ENCODE assay signal across 8 cellular contexts in the genomic region with DNA sequence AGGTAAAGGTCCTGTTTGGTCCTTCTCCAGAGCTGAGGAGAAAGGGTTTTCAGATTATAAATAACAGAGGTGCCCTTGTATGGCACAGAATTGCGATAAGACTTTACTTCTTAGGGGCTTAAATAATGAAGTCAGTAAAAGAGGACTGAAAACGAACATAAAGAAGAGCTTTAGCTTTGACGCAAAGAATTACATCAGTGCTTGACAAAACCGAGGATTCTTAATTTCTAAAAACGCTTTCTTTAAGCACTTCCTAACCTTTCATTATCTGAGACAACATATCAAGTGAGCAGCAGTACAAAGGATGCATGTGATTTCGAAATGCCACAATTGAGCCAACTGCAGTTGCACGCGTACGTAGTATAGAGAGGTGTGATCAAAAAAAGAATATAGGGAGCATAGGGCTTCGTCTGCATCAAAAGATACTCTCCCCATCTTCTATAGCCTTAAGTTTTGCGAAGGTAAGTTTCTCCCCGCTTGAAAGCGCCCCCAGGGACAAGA. TPM values are rescaled to one million over a fixed set of nuclear protein-coding genes. Genes with fewer than 3 reads are reported as not detected.
DNase-seq lines count a peak whose midpoint lies in the region; ATAC-seq, FAIRE-seq and TF ChIP-seq lines count a peak whose summit lies in the region.

No MANE protein-coding gene starts in this region.

- peaks cover 7% of the 10 kb centered on the region for H3K9me3 ChIP-seq in suprapubic skin

- TF ChIP-seq POLR2A in suprapubic skin (IDR thresholded peaks at IDR 0.05), result no peak

- H3K4me3 ChIP-seq in suprapubic skin, result peak overlapping the region; percentile 97

- H3K36me3 Mint-ChIP-seq in activated naive CD4-positive, alpha-beta T cell treated with anti-CD3 and anti-CD28 coated beads, Interleukin-2, amount 50 U/mL, for 24 hours, result peaks cover 9% of the 10 kb centered on the region
- H3K36me3 Mint-ChIP-seq in activated T-helper 2 cell treated with anti-CD3 and anti-CD28 coated beads, Interferon-gamma antibody, Interleukin-2, Interleukin-4, amounts not matched to agents 10 μg/mL and 5 μg/mL and 100 μg/mL, durations not matched to agents 14 hours and 24 hours and 36 hours (ENCODE audit: low read depth), result peaks cover 20% of the 10 kb centered on the region

- H3K27ac Mint-ChIP-seq in activated naive CD4-positive, alpha-beta T cell treated with anti-CD3 and anti-CD28 coated beads, Interleukin-2, amount 50 U/mL, for 24 hours, result peak overlapping the region; percentile 96
- peak overlapping the region; percentile 93 for H3K27ac Mint-ChIP-seq in activated T-helper 2 cell treated with anti-CD3 and anti-CD28 coated beads, Interferon-gamma antibody, Interleukin-2, Interleukin-4, amounts not matched to agents 10 μg/mL and 5 μg/mL and 100 μg/mL, durations not matched to agents 14 hours and 24 hours and 36 hours

- ATAC-seq in GM21737 (IDR thresholded peaks at IDR 0.05; ENCODE audit: unreplicated experiment), result no peak

- peak; percentile 41 for FAIRE-seq in islet of Langerhans (lab: Jason Lieb, UNC)

- peaks cover 29% of the 10 kb centered on the region for H3K4me1 ChIP-seq in suprapubic skin

- no peaks in the 10 kb centered on the region for H3K9me3 Mint-ChIP-seq in activated naive CD4-positive, alpha-beta T cell treated with anti-CD3 and anti-CD28 coated beads, Interleukin-2, amount 50 U/mL, for 24 hours
- H3K9me3 Mint-ChIP-seq in activated T-helper 2 cell treated with anti-CD3 and anti-CD28 coated beads, Interferon-gamma antibody, Interleukin-2, Interleukin-4, amounts not matched to agents 10 μg/mL and 5 μg/mL and 100 μg/mL, durations not matched to agents 14 hours and 24 hours and 36 hours, result peaks cover 3% of the 10 kb centered on the region

- DNase-seq in activated naive CD4-positive, alpha-beta T cell (lab: John Stamatoyannopoulos, UW), result no peak
- DNase-seq in activated T-helper 2 cell treated with anti-CD3 and anti-CD28 coated beads, Interferon-gamma antibody, Interleukin-2, Interleukin-4, amounts not matched to agents 10 μg/mL and 5 μg/mL and 100 μg/mL, durations not matched to agents 14 hours and 24 hours and 36 hours (ENCODE audit: low spot score), result no peak
- no peak for DNase-seq in suprapubic skin (ENCODE audit: low spot score in 2 of 2)
- no peak for DNase-seq in mesenteric fat pad (ENCODE audit: low spot score)
- no peak for DNase-seq in HK-2 (ENCODE audit: unreplicated experiment)

- no peak for TF ChIP-seq CTCF in suprapubic skin (IDR thresholded peaks at IDR 0.05)

- no peak for TF ChIP-seq EP300 in suprapubic skin (IDR thresholded peaks at IDR 0.05)

- peak overlapping the region; percentile 89 for H3K4me3 Mint-ChIP-seq in activated naive CD4-positive, alpha-beta T cell treated with anti-CD3 and anti-CD28 coated beads, Interleukin-2, amount 50 U/mL, for 24 hours
- peak overlapping the region; percentile 83 for H3K4me3 Mint-ChIP-seq in activated T-helper 2 cell treated with anti-CD3 and anti-CD28 coated beads, Interferon-gamma antibody, Interleukin-2, Interleukin-4, amounts not matched to agents 10 μg/mL and 5 μg/mL and 100 μg/mL, durations not matched to agents 14 hours and 24 hours and 36 hours (ENCODE audit: low read depth)

- peaks cover 29% of the 10 kb centered on the region for H3K4me1 Mint-ChIP-seq in activated naive CD4-positive, alpha-beta T cell treated with anti-CD3 and anti-CD28 coated beads, Interleukin-2, amount 50 U/mL, for 24 hours
- peaks cover 32% of the 10 kb centered on the region for H3K4me1 Mint-ChIP-seq in activated T-helper 2 cell treated with anti-CD3 and anti-CD28 coated beads, Interferon-gamma antibody, Interleukin-2, Interleukin-4, amounts not matched to agents 10 μg/mL and 5 μg/mL and 100 μg/mL, durations not matched to agents 14 hours and 24 hours and 36 hours (ENCODE audit: low read depth)

- H3K27me3 Mint-ChIP-seq in activated naive CD4-positive, alpha-beta T cell treated with anti-CD3 and anti-CD28 coated beads, Interleukin-2, amount 50 U/mL, for 24 hours, result no peaks in the 10 kb centered on the region
- no peaks in the 10 kb centered on the region for H3K27me3 Mint-ChIP-seq in activated T-helper 2 cell treated with anti-CD3 and anti-CD28 coated beads, Interferon-gamma antibody, Interleukin-2, Interleukin-4, amounts not matched to agents 10 μg/mL and 5 μg/mL and 100 μg/mL, durations not matched to agents 14 hours and 24 hours and 36 hours (ENCODE audit: low read depth)

- H3K36me3 ChIP-seq in suprapubic skin, result peaks cover 1% of the 10 kb centered on the region

- H3K27me3 ChIP-seq in suprapubic skin, result no peaks in the 10 kb centered on the region

- H3K27ac ChIP-seq in suprapubic skin, result peak overlapping the region; percentile 100

- intact Hi-C loops in activated T-helper 2 cell treated with anti-CD3 and anti-CD28 coated beads, Interferon-gamma antibody, Interleukin-2, Interleukin-4, amounts not matched to agents 10 μg/mL and 5 μg/mL and 100 μg/mL, durations not matched to agents 14 hours and 24 hours and 36 hours (cut with micrococcal nuclease), result no loop called here

- 33% methylated on average over 13 of the region's 13 CpGs for WGBS in suprapubic skin

RNA-seq across cellular contexts. Expression of a gene that starts 0.8 kb away (rescaled TPM):
- 80.8 and 88.8 TPM in 2 replicates for total RNA-seq in activated T-helper 2 cell treated with anti-CD3 and anti-CD28 coated beads, Interferon-gamma antibody, Interleukin-2, Interleukin-4, amounts not matched to agents 10 μg/mL and 5 μg/mL and 100 μg/mL, durations not matched to agents 14 hours and 24 hours and 36 hours
- total RNA-seq in suprapubic skin, result 10 to 100 TPM; 12.4 to 85.4 (median 50.4) TPM
- 34.3 TPM for total RNA-seq in mesenteric fat pad
